20 cellular contexts compared by ENCODE assay signal in genomic region chr3:173660645-173661299, GRCh38.
A peak's percentile ranks its signal among the peaks of the same experiment; 100 is the strongest.
DNase-seq lines count a peak whose midpoint lies in the region; ATAC-seq, FAIRE-seq and TF ChIP-seq lines count a peak whose summit lies in the region.
"Had no signal": no experiment of that assay in that cellular context is flagged by ENCODE, and none has a peak within 500 bp of the region (broad histone marks: within the 10 kb centered on the region; RNA-seq: fewer than 3 reads in every experiment).

No MANE protein-coding gene starts in this region.

- H3K27ac Mint-ChIP-seq in activated naive CD4-positive, alpha-beta T cell treated with anti-CD3 and anti-CD28 coated beads, Interleukin-2, amount 50 U/mL, for 72 hours = no peak overlapping the region
- H3K27ac Mint-ChIP-seq: H9; T-helper 2 cell treated with Interferon-gamma antibody and Interleukin-4, amounts not matched to agents 5 μg/mL and 100 μg/mL, for 36 hours had no signal

- peak; percentile 78 for FAIRE-seq in H54 (lab: Jason Lieb, UNC)
- FAIRE-seq: D721Med, frontal cortex had no signal

- TF ChIP-seq CTCF in AG04449 (IDR thresholded peaks at IDR 0.05; ENCODE audit: insufficient read depth, low read length, missing control alignments) (no peak), fibroblast of the aortic adventitia (IDR thresholded peaks at IDR 0.05; ENCODE audit: insufficient read depth, low read length) (no peak)

- POLR2A ChIA-PET in AG04449 (lab: Yijun Ruan, JAX) = no interaction called here

- no peak for ATAC-seq in activated naive CD4-positive, alpha-beta T cell treated with anti-CD3 and anti-CD28 coated beads, Interleukin-2, amount 50 U/mL, for 72 hours
- ATAC-seq in HG02973 (IDR thresholded peaks at IDR 0.05; ENCODE audit: unreplicated experiment) = no peak
- ATAC-seq in GM21423 (IDR thresholded peaks at IDR 0.05; ENCODE audit: unreplicated experiment) = no peak

- no peaks in the 10 kb centered on the region for H3K36me3 Mint-ChIP-seq in activated naive CD4-positive, alpha-beta T cell treated with anti-CD3 and anti-CD28 coated beads, Interleukin-2, amount 50 U/mL, for 72 hours

- DNase-seq in AG04449 (ENCODE audit: low read depth, low spot score) (peak; percentile 28), H54 (ENCODE audit: insufficient read length, low spot score) (no peak), NCI-H226 (peak; percentile 78), fibroblast of the aortic adventitia (ENCODE audit: low read depth) (peak; percentile 19)
- no peak for DNase-seq in activated naive CD4-positive, alpha-beta T cell treated with anti-CD3 and anti-CD28 coated beads, Interleukin-2, amount 50 U/mL, for 72 hours (ENCODE audit: low spot score in 2 of 2)
- no peak for DNase-seq in activated CD4-positive, alpha-beta T cell treated with anti-CD3 and anti-CD28 coated beads for 1 hour
- DNase-seq: activated CD4-positive, alpha-beta T cell treated with anti-CD3 and anti-CD28 coated beads for 4 hours; activated naive CD4-positive, alpha-beta T cell treated with Interleukin-2 at 50 U/mL for 16 hours; AML-193; H9; KG1; NCI-H187; SHP77 treated with DMSO at 0.1 percent for 48 hours; transverse colon had no signal

- peaks cover 0 to 4% of the 10 kb centered on the region in 2 donors for H3K9me3 Mint-ChIP-seq in activated naive CD4-positive, alpha-beta T cell treated with anti-CD3 and anti-CD28 coated beads, Interleukin-2, amount 50 U/mL, for 72 hours
- H3K9me3 Mint-ChIP-seq: H9; T-helper 2 cell treated with Interferon-gamma antibody and Interleukin-4, amounts not matched to agents 5 μg/mL and 100 μg/mL, for 36 hours had no signal

- TF ChIP-seq POLR2A in H54 (IDR thresholded peaks at IDR 0.05; ENCODE audit: low read depth, low read length) = no peak

- H3K4me3 ChIP-seq in AG04449 (ENCODE audit: low read depth, low read length) = no peak overlapping the region
- H3K4me3 ChIP-seq in fibroblast of the aortic adventitia (ENCODE audit: low read depth, low read length) = no peak overlapping the region
- H3K4me3 ChIP-seq: cardiac muscle cell, transverse colon had no signal

- CTCF ChIA-PET in AG04449 (lab: Yijun Ruan, JAX) = no interaction called here

Comparison
In these comparisons a context has a peak if more than half of its experiments do, and no peak if none do; other contexts are left out.
1. DNase-seq: peak in AG04449 (single experiment), NCI-H226 (single experiment) and fibroblast of the aortic adventitia (single experiment); none in H54 (single experiment), activated naive CD4-positive, alpha-beta T cell treated with anti-CD3 and anti-CD28 coated beads, Interleukin-2, amount 50 U/mL, for 72 hours (0 of 2) and activated CD4-positive, alpha-beta T cell treated with anti-CD3 and anti-CD28 coated beads for 1 hour (single experiment).